Comparison of ENCODE assay signal across 11 cellular contexts in genomic region chr1:197224160-197224559, GRCh38. TPM values are rescaled to one million over a fixed set of nuclear protein-coding genes. Genes with fewer than 3 reads are reported as not detected.
DNase-seq lines count a peak whose midpoint lies in the region; TF ChIP-seq lines count a peak whose summit lies in the region.
"Had no signal": no experiment of that assay in that cellular context is flagged by ENCODE, and none has a peak within 500 bp of the region (broad histone marks: within the 10 kb centered on the region; RNA-seq: fewer than 3 reads in every experiment).

No MANE protein-coding gene starts in this region.

- no peak overlapping the region for H3K4me3 ChIP-seq in esophagus muscularis mucosa
- no peak overlapping the region for H3K4me3 ChIP-seq in brain microvascular endothelial cell (ENCODE audit: low read depth, low read length)
- H3K4me3 ChIP-seq: stomach had no signal

- no peaks in the 10 kb centered on the region for H3K36me3 ChIP-seq in esophagus muscularis mucosa
- no peaks in the 10 kb centered on the region for H3K36me3 ChIP-seq in brain microvascular endothelial cell (replicated peaks)

- intact Hi-C loops in esophagus muscularis mucosa (cut with DNase I): no loop called here

- H3K27me3 ChIP-seq in esophagus muscularis mucosa (no peaks in the 10 kb centered on the region), brain microvascular endothelial cell (replicated peaks) (no peaks in the 10 kb centered on the region)
- H3K27me3 ChIP-seq: stomach had no signal

- no peak for TF ChIP-seq POLR2A in esophagus muscularis mucosa (IDR thresholded peaks at IDR 0.05; ENCODE audit: low read depth)

- no peaks in the 10 kb centered on the region for H3K9me3 ChIP-seq in esophagus muscularis mucosa
- H3K9me3 ChIP-seq: stomach had no signal

- in situ Hi-C loops in brain microvascular endothelial cell (cut with HindIII; ENCODE audit: low pct_ligation_motif_present, low sequenced_read_pairs): no loop called here

- H3K27ac ChIP-seq in esophagus muscularis mucosa (replicated peaks in 1 of 4): no peak overlapping the region
- H3K27ac ChIP-seq in brain microvascular endothelial cell: no peak overlapping the region
- H3K27ac ChIP-seq: stomach had no signal

- TF ChIP-seq CTCF in esophagus muscularis mucosa (IDR thresholded peaks at IDR 0.05) (peak in 2 of 3 experiments; percentile 14 to 26), brain microvascular endothelial cell (IDR thresholded peaks at IDR 0.05; ENCODE audit: low read depth, low read length, missing control alignments) (no peak)

- 60% methylated on average over 1 of the region's 1 CpG for WGBS in esophagus muscularis mucosa

- no peak for TF ChIP-seq EP300 in esophagus muscularis mucosa (IDR thresholded peaks at IDR 0.05)

- DNase-seq in NCI-H1105 treated with DMSO at 0.1 percent for 48 hours (lab: John Stamatoyannopoulos, UW) (peak; percentile 2), NCI-H1105 (lab: John Stamatoyannopoulos, UW) (no peak), NCI-H526 treated with DMSO at 0.1 percent for 48 hours (lab: John Stamatoyannopoulos, UW) (peak; percentile 3), esophagus muscularis mucosa (ENCODE audit: extremely low spot score) (no peak), pons (ENCODE audit: low spot score) (peak; percentile 64), MV-4-11 (lab: John Stamatoyannopoulos, UW) (no peak), brain microvascular endothelial cell (no peak)
- no peak for DNase-seq in activated naive CD4-positive, alpha-beta T cell (lab: John Stamatoyannopoulos, UW)
- DNase-seq: caudate nucleus; stimulated activated CD4-positive, alpha-beta T cell treated with anti-CD3 and anti-CD28 coated beads, Interleukin-1b, Interleukin-23, amount 100 ng/mL, for 48 hours; stomach had no signal

- no peaks in the 10 kb centered on the region for H3K4me1 ChIP-seq in esophagus muscularis mucosa
- H3K4me1 ChIP-seq: stomach had no signal

RNA-seq across cellular contexts. Expression of gene ZBTB41, which starts 23.1 kb away (rescaled TPM):
- total RNA-seq in esophagus muscularis mucosa: 10 to 100 TPM in 3 of 4 donors, 1 to 10 TPM in 1; 9.8 to 12.5 (median 10.4) TPM

RNA-seq across cellular contexts. Expression of gene CRB1, which starts 43.9 kb away (rescaled TPM):
- under 1 TPM; 0.23 to 0.83 (median 0.38) TPM for total RNA-seq in esophagus muscularis mucosa

Comparison
In these comparisons a context has a peak if more than half of its experiments do, and no peak if none do; other contexts are left out.
1. DNase-seq: peak in NCI-H1105 treated with DMSO at 0.1 percent for 48 hours (single experiment), NCI-H526 treated with DMSO at 0.1 percent for 48 hours (single experiment) and pons (single experiment); none in NCI-H1105 (single experiment), esophagus muscularis mucosa (single experiment), MV-4-11 (single experiment), activated naive CD4-positive, alpha-beta T cell (0 of 4) and brain microvascular endothelial cell (single experiment).